ENCODE assay signal across 8 cellular contexts in the genomic region with DNA sequence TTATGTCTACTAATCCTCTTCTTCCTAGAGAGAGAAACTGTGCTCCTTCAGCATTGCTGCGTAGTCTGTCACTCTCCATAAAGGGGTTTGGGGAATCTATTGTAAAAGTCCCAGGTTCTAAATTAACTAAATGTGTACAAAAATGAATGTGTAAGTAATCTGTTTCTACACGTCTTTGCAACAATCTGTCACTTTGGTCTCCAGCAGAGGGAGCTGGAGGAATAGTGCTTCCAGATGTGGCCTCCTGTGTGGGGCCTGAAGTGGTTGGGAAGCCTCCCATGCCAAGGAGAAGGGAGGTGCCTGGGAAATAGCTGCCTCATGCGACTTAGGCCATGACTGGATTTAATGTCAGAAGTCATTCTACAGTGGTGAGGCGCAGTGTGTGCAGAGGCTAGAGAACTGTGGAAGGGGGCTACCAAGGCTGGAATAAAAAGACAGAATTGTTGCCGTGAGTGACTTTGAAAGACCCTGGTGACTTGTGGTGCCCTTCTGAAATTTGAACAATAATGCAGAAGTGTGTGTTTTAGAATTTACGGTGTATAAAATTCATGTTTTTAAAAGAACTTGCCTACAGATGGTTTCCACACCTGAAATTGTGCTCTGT. TPM values are rescaled to one million over a fixed set of nuclear protein-coding genes. Genes with fewer than 3 reads are reported as not detected.
DNase-seq lines count a peak whose midpoint lies in the region; ATAC-seq and TF ChIP-seq lines count a peak whose summit lies in the region.
"Not testable (repeated sequence)": the region's sequence is repeated elsewhere in the genome, so short reads cannot be mapped to it uniquely, and the experiment has no call there.

No MANE protein-coding gene starts in this region.

- H3K36me3 ChIP-seq in A673 (ENCODE audit: insufficient read depth, low read length, poor library complexity, severe bottlenecking); endodermal cell (ENCODE audit: control insufficient read depth, insufficient read depth, low read length); parathyroid adenoma (ENCODE audit: control insufficient read depth, insufficient read depth, low read length): not testable (repeated sequence)

- DNase-seq in A673 (ENCODE audit: low spot score); endodermal cell: not testable (repeated sequence)
- DNase-seq in Kasumi-1 (lab: John Stamatoyannopoulos, UW) (peak; percentile 31), OCI-M1 (lab: John Stamatoyannopoulos, UW) (peak; percentile 53), left colon (peak in 1 of 2 donors; percentile 12)
- peak; percentile 32 for DNase-seq in activated CD8-positive, alpha-beta T cell treated with anti-CD3 and anti-CD28 coated beads for 36 hours

- not testable (repeated sequence) for H3K9me3 ChIP-seq in A673 (ENCODE audit: low read depth, low read length, poor library complexity, severe bottlenecking); endodermal cell (ENCODE audit: control insufficient read depth, low read length); parathyroid adenoma (ENCODE audit: control insufficient read depth, low read length)

- H3K9ac ChIP-seq in endodermal cell (ENCODE audit: extremely low read depth, low read length, poor library complexity, severe bottlenecking); parathyroid adenoma: not testable (repeated sequence)

- not testable (repeated sequence) for H3K9me3 Mint-ChIP-seq in activated CD8-positive, alpha-beta T cell treated with anti-CD3 and anti-CD28 coated beads for 36 hours; endodermal cell

- CTCF ChIA-PET in A673 (lab: Charles Lee); activated CD8-positive, alpha-beta T cell treated with anti-CD3 and anti-CD28 coated beads for 36 hours (lab: Charles Lee): not testable (repeated sequence)

- H3K27me3 Mint-ChIP-seq in activated CD8-positive, alpha-beta T cell treated with anti-CD3 and anti-CD28 coated beads for 36 hours; endodermal cell (ENCODE audit: insufficient read depth): not testable (repeated sequence)

- not testable (repeated sequence) for H3K27ac Mint-ChIP-seq in activated CD8-positive, alpha-beta T cell treated with anti-CD3 and anti-CD28 coated beads for 36 hours; endodermal cell

- not testable (repeated sequence) for H3K27me3 ChIP-seq in A673 (replicated peaks; ENCODE audit: insufficient read depth, low read depth, low read length, poor library complexity); endodermal cell (ENCODE audit: control insufficient read depth, insufficient read depth, low read length, poor library complexity, severe bottlenecking); parathyroid adenoma (ENCODE audit: control insufficient read depth, insufficient read depth, low read length)

- TF ChIP-seq CTCF in A673 (conservative IDR thresholded peaks at IDR 0.05; ENCODE audit: low read depth, low read length) (peak; percentile 33; the same call in 1 of the 2 replicates), endodermal cell (conservative IDR thresholded peaks at IDR 0.05) (peak; percentile 67), parathyroid adenoma (IDR thresholded peaks at IDR 0.05) (peak; percentile 16)
- TF ChIP-seq CTCF in activated CD8-positive, alpha-beta T cell treated with anti-CD3 and anti-CD28 coated beads for 36 hours (IDR thresholded peaks at IDR 0.05): peak; percentile 30

- POLR2A ChIA-PET in A673 (lab: Charles Lee; ENCODE audit: low non-redundant PET); activated CD8-positive, alpha-beta T cell treated with anti-CD3 and anti-CD28 coated beads for 36 hours (lab: Charles Lee): not testable (repeated sequence)

- not testable (repeated sequence) for H3K36me3 Mint-ChIP-seq in activated CD8-positive, alpha-beta T cell treated with anti-CD3 and anti-CD28 coated beads for 36 hours (ENCODE audit: low read depth); endodermal cell (ENCODE audit: low read depth)

- peaks cover 10% of the 10 kb centered on the region for H3K4me1 Mint-ChIP-seq in activated CD8-positive, alpha-beta T cell treated with anti-CD3 and anti-CD28 coated beads for 36 hours (ENCODE audit: low read depth)
- H3K4me1 Mint-ChIP-seq in endodermal cell: not testable (repeated sequence)

- ATAC-seq in GM21528 (IDR thresholded peaks at IDR 0.05; ENCODE audit: low FRiP score, unreplicated experiment) (peak; percentile 68), left colon (peak; percentile 83)
- not testable (repeated sequence) for ATAC-seq in activated CD8-positive, alpha-beta T cell treated with anti-CD3 and anti-CD28 coated beads for 36 hours

- not testable (repeated sequence) for BruUV-seq in A673 (replicated peaks; lab: Mats Ljungman, UMichigan)

- not testable (repeated sequence) for H3K27ac ChIP-seq in A673 (ENCODE audit: low read depth, low read length, poor library complexity, severe bottlenecking); endodermal cell (ENCODE audit: low read depth, low read length); parathyroid adenoma

- H3K4me3 ChIP-seq in A673 (ENCODE audit: low read depth, low read length, poor library complexity, severe bottlenecking); endodermal cell (ENCODE audit: low read length); parathyroid adenoma (ENCODE audit: low read depth, low read length): not testable (repeated sequence)

- H3K4me2 ChIP-seq in parathyroid adenoma (ENCODE audit: low read length): not testable (repeated sequence)

- not testable (repeated sequence) for H3K4me3 Mint-ChIP-seq in activated CD8-positive, alpha-beta T cell treated with anti-CD3 and anti-CD28 coated beads for 36 hours; endodermal cell

- H2AFZ ChIP-seq in parathyroid adenoma: not testable (repeated sequence)

- not testable (repeated sequence) for H3K79me2 ChIP-seq in parathyroid adenoma

- 67 to 100% methylated on average over 1 to 5 of the region's 6 CpGs for WGBS in endodermal cell (ENCODE audit: insufficient coverage in 1 of 2, insufficient read length in 1 of 2), 2 experiments

- intact Hi-C loops in A673 (cut with micrococcal nuclease; ENCODE audit: unreplicated experiment): loop anchor here (10.0 kb wide), 1 partner anchor 144 kb away; no protein-coding TSS in a partner anchor
- intact Hi-C loops in activated CD8-positive, alpha-beta T cell treated with anti-CD3 and anti-CD28 coated beads for 36 hours (cut with micrococcal nuclease); left colon (cut with DNase I, micrococcal nuclease): not testable (repeated sequence)

- not testable (repeated sequence) for H3K4me1 ChIP-seq in A673 (ENCODE audit: insufficient read depth, low read length, poor library complexity, severe bottlenecking); endodermal cell (ENCODE audit: control insufficient read depth, insufficient read depth, low read length); parathyroid adenoma

RNA-seq across cellular contexts. Expression of a gene that starts 54.5 kb away (rescaled TPM):
- total RNA-seq in A673 (2021) (48.6 and 50.9 TPM in 2 replicates), endodermal cell (10 to 100 TPM; 43.0 to 44.6 TPM), left colon (10 to 100 TPM; 32.2 to 35.5 TPM)
- 10 to 100 TPM; 47.4 to 47.8 TPM for total RNA-seq in activated CD8-positive, alpha-beta T cell treated with anti-CD3 and anti-CD28 coated beads for 36 hours
- 53.5 TPM for polyA plus RNA-seq in endodermal cell (2013, experiment 1 of 2)
- 50.5 TPM for polyA plus RNA-seq in endodermal cell (2013, experiment 2 of 2)

Comparison
In these comparisons a context has a peak if more than half of its experiments do, and no peak if none do; other contexts are left out.
1. CTCF ChIP-seq: peak in every context shown above with its lines; median percentile 67 in endodermal cell; 33 in A673; 30 in activated CD8-positive, alpha-beta T cell treated with anti-CD3 and anti-CD28 coated beads for 36 hours; 16 in parathyroid adenoma.